In genomic region chr16:23561586-23561985, GRCh38 we compare ENCODE assay signal across 21 cellular contexts.
"Had no signal": no experiment of that assay in that cellular context is flagged by ENCODE, and none has a peak within 500 bp of the region (broad histone marks: within the 10 kb centered on the region; RNA-seq: fewer than 3 reads in every experiment).

No MANE protein-coding gene starts in this region.

- H3K9me3 Mint-ChIP-seq: activated naive CD4-positive, alpha-beta T cell treated with anti-CD3 and anti-CD28 coated beads, Interleukin-2, amount 50 U/mL, for 24 hours; activated T-helper 2 cell treated with anti-CD3 and anti-CD28 coated beads, Interferon-gamma antibody, Interleukin-2, Interleukin-4, amounts not matched to agents 10 μg/mL and 5 μg/mL and 100 μg/mL, durations not matched to agents 14 hours and 24 hours and 36 hours; central memory CD8-positive, alpha-beta T cell; naive B cell; neural progenitor cell; stimulated activated naive CD8-positive, alpha-beta T cell treated with anti-CD3 and anti-CD28 coated beads, Interleukin-15, amount 100 ng/mL, for 72 hours; T-helper 1 cell treated with Interleukin-12 subunit alpha and Interleukin-12 subunit beta and Interleukin-4 antibody, amounts not matched to agents 30 μg/mL and 1 μg/mL, for 36 hours had no signal

- H3K27ac Mint-ChIP-seq: activated naive CD4-positive, alpha-beta T cell treated with anti-CD3 and anti-CD28 coated beads, Interleukin-2, amount 50 U/mL, for 24 hours; activated T-helper 2 cell treated with anti-CD3 and anti-CD28 coated beads, Interferon-gamma antibody, Interleukin-2, Interleukin-4, amounts not matched to agents 10 μg/mL and 5 μg/mL and 100 μg/mL, durations not matched to agents 14 hours and 24 hours and 36 hours; naive B cell; neural progenitor cell; stimulated activated naive CD8-positive, alpha-beta T cell treated with anti-CD3 and anti-CD28 coated beads, Interleukin-15, amount 100 ng/mL, for 72 hours; T-helper 1 cell treated with Interleukin-12 subunit alpha and Interleukin-12 subunit beta and Interleukin-4 antibody, amounts not matched to agents 30 μg/mL and 1 μg/mL, for 36 hours had no signal

- FAIRE-seq: kidney had no signal

- H3K27ac ChIP-seq: brain microvascular endothelial cell, coronary artery, left lung, neural progenitor cell, ovary, upper lobe of right lung had no signal

- ATAC-seq: activated CD4-positive, alpha-beta T cell treated with anti-CD3 and anti-CD28 coated beads for 36 hours; left lung; stimulated activated naive CD8-positive, alpha-beta T cell treated with anti-CD3 and anti-CD28 coated beads, Interleukin-15, amount 100 ng/mL, for 72 hours; upper lobe of right lung had no signal

- H3K27me3 Mint-ChIP-seq: activated CD4-positive, alpha-beta T cell treated with anti-CD3 and anti-CD28 coated beads for 36 hours; activated naive CD4-positive, alpha-beta T cell treated with anti-CD3 and anti-CD28 coated beads, Interleukin-2, amount 50 U/mL, for 24 hours; central memory CD8-positive, alpha-beta T cell; naive B cell; stimulated activated naive CD8-positive, alpha-beta T cell treated with anti-CD3 and anti-CD28 coated beads, Interleukin-15, amount 100 ng/mL, for 72 hours had no signal

- H3K4me3 ChIP-seq: coronary artery, left lung, neural progenitor cell, ovary, upper lobe of right lung had no signal

- H3K36me3 ChIP-seq: ovary had no signal

- H3K9ac ChIP-seq: neural progenitor cell had no signal

- H3K4me2 ChIP-seq: neural progenitor cell had no signal

- H3K9me3 ChIP-seq: left lung, ovary, upper lobe of right lung had no signal

- H3K4me3 Mint-ChIP-seq: activated CD4-positive, alpha-beta T cell treated with anti-CD3 and anti-CD28 coated beads for 36 hours; activated naive CD4-positive, alpha-beta T cell treated with anti-CD3 and anti-CD28 coated beads, Interleukin-2, amount 50 U/mL, for 24 hours; central memory CD8-positive, alpha-beta T cell; neural progenitor cell; stimulated activated naive CD8-positive, alpha-beta T cell treated with anti-CD3 and anti-CD28 coated beads, Interleukin-15, amount 100 ng/mL, for 72 hours; T-helper 1 cell treated with Interleukin-12 subunit alpha and Interleukin-12 subunit beta and Interleukin-4 antibody, amounts not matched to agents 30 μg/mL and 1 μg/mL, for 36 hours had no signal

- H2AFZ ChIP-seq: neural progenitor cell had no signal

- H3K27me3 ChIP-seq: brain microvascular endothelial cell, left lung, neural progenitor cell, ovary, upper lobe of right lung had no signal

- DNase-seq: activated CD4-positive, alpha-beta T cell treated with anti-CD3 and anti-CD28 coated beads for 36 hours; activated T-cell treated with anti-CD3 and anti-CD28 coated beads for 4 hours; brain microvascular endothelial cell; effector CD8-positive, alpha-beta T cell; foreskin fibroblast; glutamatergic neuron; hypothalamus; kidney; left lung; mammary epithelial cell; naive B cell; ovary; stimulated activated CD4-positive, alpha-beta T cell treated with anti-CD3 and anti-CD28 coated beads, Interleukin-1b, Interleukin-23, amount 100 ng/mL, for 48 hours; stimulated activated naive CD8-positive, alpha-beta T cell treated with anti-CD3 and anti-CD28 coated beads, Interleukin-15, amount 100 ng/mL, for 72 hours; upper lobe of right lung had no signal
